Comparison of ENCODE assay signal across 23 cellular contexts in genomic region chr13:60788156-60788829, GRCh38.
DNase-seq lines count a peak whose midpoint lies in the region; ATAC-seq, FAIRE-seq and TF ChIP-seq lines count a peak whose summit lies in the region.
"Had no signal": no experiment of that assay in that cellular context is flagged by ENCODE, and none has a peak within 500 bp of the region (broad histone marks: within the 10 kb centered on the region; RNA-seq: fewer than 3 reads in every experiment).

No MANE protein-coding gene starts in this region.

- peaks cover 0 to 6% of the 10 kb centered on the region in 2 donors for H3K9me3 Mint-ChIP-seq in stimulated activated naive CD8-positive, alpha-beta T cell treated with anti-CD3 and anti-CD28 coated beads, Interleukin-15, amount 100 ng/mL, for 72 hours
- H3K9me3 Mint-ChIP-seq: activated naive CD4-positive, alpha-beta T cell treated with anti-CD3 and anti-CD28 coated beads, Interleukin-2, amount 50 U/mL, for 24 hours; activated T-cell treated with anti-CD3 and anti-CD28 coated beads, Interleukin-2, amount 50 U/mL, for 24 hours; brain; stimulated activated memory B cell treated with anti-CD40 and anti-IgM and Interleukin-4, amounts not matched to agents 10 μg/mL and 1 μg/mL and 100 μg/mL, for 72 hours had no signal

- H3K27ac Mint-ChIP-seq in stimulated activated naive CD8-positive, alpha-beta T cell treated with anti-CD3 and anti-CD28 coated beads, Interleukin-15, amount 100 ng/mL, for 72 hours, result no peak overlapping the region
- H3K27ac Mint-ChIP-seq: activated CD8-positive, alpha-beta T cell treated with anti-CD3 and anti-CD28 coated beads for 36 hours; activated naive CD4-positive, alpha-beta T cell treated with anti-CD3 and anti-CD28 coated beads, Interleukin-2, amount 50 U/mL, for 24 hours; activated T-cell treated with anti-CD3 and anti-CD28 coated beads, Interleukin-2, amount 50 U/mL, for 24 hours; brain; stimulated activated memory B cell treated with anti-CD40 and anti-IgM and Interleukin-4, amounts not matched to agents 10 μg/mL and 1 μg/mL and 100 μg/mL, for 72 hours; T-helper 2 cell treated with Interferon-gamma antibody and Interleukin-4, amounts not matched to agents 5 μg/mL and 100 μg/mL, for 36 hours had no signal

- no peaks in the 10 kb centered on the region for H4K20me1 ChIP-seq in PC-3 (ENCODE audit: low read length)

- DNase-seq in PC-3 (peak; percentile 65), epithelial cell of esophagus (ENCODE audit: low read depth) (peak; percentile 97), right atrium auricular region (ENCODE audit: low spot score) (peak; percentile 66), testis (peak; percentile 26), GM19239 (ENCODE audit: insufficient read length, low spot score) (no peak)
- no peak for DNase-seq in stimulated activated naive CD8-positive, alpha-beta T cell treated with anti-CD3 and anti-CD28 coated beads, Interleukin-15, amount 100 ng/mL, for 72 hours
- DNase-seq: activated CD8-positive, alpha-beta T cell treated with anti-CD3 and anti-CD28 coated beads for 36 hours; activated T-cell treated with anti-CD3 and anti-CD28 coated beads, Interleukin-2, amount 50 U/mL, for 24 hours; AML-193; cortex of kidney; DND-41; left lung; NCI-H1092; NCI-H526 treated with DMSO at 0.1 percent for 48 hours; right lobe of liver had no signal

- WGBS in testis, 2 donors, result 54 to 60% methylated on average over 3 of the region's 3 CpGs

- no peaks in the 10 kb centered on the region for H3K79me2 ChIP-seq in PC-3 (ENCODE audit: low read length)

- CTCF ChIA-PET in PC-3 (lab: Charles Lee), result no interaction called here

- no peak for FAIRE-seq in GM19239 (lab: Jason Lieb, UNC)

- H3K4me1 ChIP-seq in PC-3 (ENCODE audit: insufficient read depth, low read length) (peaks cover 9% of the 10 kb centered on the region; the same call in 1 of the 2 replicates), right atrium auricular region (peaks cover 0 to 6% of the 10 kb centered on the region in 2 donors), testis (no peaks in the 10 kb centered on the region)
- H3K4me1 ChIP-seq: left lung, right lobe of liver, SJSA1, tibial nerve had no signal

- BruUV-seq in PC-3 (replicated peaks; lab: Mats Ljungman, UMichigan), result no TSS peak

- no peak for TF ChIP-seq CTCF in PC-3 (conservative IDR thresholded peaks at IDR 0.05; ENCODE audit: low read depth, low read length)
- no peak for TF ChIP-seq CTCF in epithelial cell of esophagus (IDR thresholded peaks at IDR 0.05; ENCODE audit: insufficient read depth, low read depth, low read length, missing control alignments)
- TF ChIP-seq CTCF in right atrium auricular region (IDR thresholded peaks at IDR 0.05), result no peak
- TF ChIP-seq CTCF in testis (IDR thresholded peaks at IDR 0.05), result no peak

- H3K9me3 ChIP-seq in PC-3 (ENCODE audit: low read length) (no peaks in the 10 kb centered on the region), right atrium auricular region (no peaks in the 10 kb centered on the region), testis (no peaks in the 10 kb centered on the region)
- H3K9me3 ChIP-seq: left lung, right lobe of liver, SJSA1, tibial nerve had no signal

- H3K27me3 Mint-ChIP-seq in stimulated activated naive CD8-positive, alpha-beta T cell treated with anti-CD3 and anti-CD28 coated beads, Interleukin-15, amount 100 ng/mL, for 72 hours, result no peaks in the 10 kb centered on the region
- H3K27me3 Mint-ChIP-seq: activated CD8-positive, alpha-beta T cell treated with anti-CD3 and anti-CD28 coated beads for 36 hours; activated naive CD4-positive, alpha-beta T cell treated with anti-CD3 and anti-CD28 coated beads, Interleukin-2, amount 50 U/mL, for 24 hours; activated T-cell treated with anti-CD3 and anti-CD28 coated beads, Interleukin-2, amount 50 U/mL, for 24 hours; brain; stimulated activated memory B cell treated with anti-CD40 and anti-IgM and Interleukin-4, amounts not matched to agents 10 μg/mL and 1 μg/mL and 100 μg/mL, for 72 hours had no signal

- 0 out of 2 replicates have a peak overlapping the region, but pooled peaks have one; percentile 3 for H3K27ac ChIP-seq in PC-3 (ENCODE audit: low read length)
- no peak overlapping the region for H3K27ac ChIP-seq in right atrium auricular region
- no peak overlapping the region for H3K27ac ChIP-seq in testis
- H3K27ac ChIP-seq: KMS-11, left lung, right lobe of liver, SJSA1, tibial nerve had no signal

- H3K9me2 ChIP-seq in PC-3 (replicated peaks; ENCODE audit: low read length), result no peaks in the 10 kb centered on the region

- H3K27me3 ChIP-seq in PC-3 (ENCODE audit: low read length) (no peaks in the 10 kb centered on the region), right atrium auricular region (no peaks in the 10 kb centered on the region), testis (no peaks in the 10 kb centered on the region)
- H3K27me3 ChIP-seq: left lung, right lobe of liver, SJSA1, tibial nerve had no signal

- POLR2A ChIA-PET in PC-3 (lab: Charles Lee; ENCODE audit: unreplicated experiment), result no interaction called here

- no peak overlapping the region for H3K9ac ChIP-seq in PC-3 (ENCODE audit: low read length)
- H3K9ac ChIP-seq: KMS-11 had no signal

- H3K4me2 ChIP-seq in PC-3 (ENCODE audit: low read length), result no peak overlapping the region
- H3K4me2 ChIP-seq: KMS-11 had no signal

- intact Hi-C loops in PC-3 (cut with micrococcal nuclease) (loop anchor here (10.0 kb wide), 1 partner anchor 147 kb away; no protein-coding TSS in a partner anchor), testis (cut with DNase I; ENCODE audit: low total_unique reads) (no loop called here)

- ATAC-seq in PC-3, result peak; percentile 84
- no peak for ATAC-seq in stimulated activated naive CD8-positive, alpha-beta T cell treated with anti-CD3 and anti-CD28 coated beads, Interleukin-15, amount 100 ng/mL, for 72 hours
- no peak for ATAC-seq in GM18861 (IDR thresholded peaks at IDR 0.05; ENCODE audit: unreplicated experiment)
- ATAC-seq: activated CD8-positive, alpha-beta T cell treated with anti-CD3 and anti-CD28 coated beads for 36 hours; left lung; right lobe of liver; stimulated activated memory B cell treated with anti-CD40 and anti-IgM and Interleukin-4, amounts not matched to agents 10 μg/mL and 1 μg/mL and 100 μg/mL, for 72 hours had no signal

- H3F3A ChIP-seq in PC-3 (ENCODE audit: low read length, unreplicated experiment), result no peaks in the 10 kb centered on the region

- H3K4me3 ChIP-seq in PC-3 (ENCODE audit: low read length) (no peak overlapping the region), epithelial cell of esophagus (ENCODE audit: low read length) (no peak overlapping the region), right atrium auricular region (no peak overlapping the region), testis (no peak overlapping the region)
- H3K4me3 ChIP-seq: left lung, right lobe of liver, SJSA1, tibial nerve had no signal

- TF ChIP-seq POLR2A in testis (IDR thresholded peaks at IDR 0.05), result no peak

- no peak overlapping the region for H2AFZ ChIP-seq in PC-3 (ENCODE audit: low read length)

- H3K36me3 ChIP-seq in PC-3 (ENCODE audit: low read depth, low read length), result no peaks in the 10 kb centered on the region
- H3K36me3 ChIP-seq in right atrium auricular region, result no peaks in the 10 kb centered on the region
- H3K36me3 ChIP-seq in testis (ENCODE audit: low read depth, missing control alignments), result no peaks in the 10 kb centered on the region
- H3K36me3 ChIP-seq: left lung, right lobe of liver, SJSA1, tibial nerve had no signal

- no peak overlapping the region for H3K4me3 Mint-ChIP-seq in stimulated activated naive CD8-positive, alpha-beta T cell treated with anti-CD3 and anti-CD28 coated beads, Interleukin-15, amount 100 ng/mL, for 72 hours
- H3K4me3 Mint-ChIP-seq: activated CD8-positive, alpha-beta T cell treated with anti-CD3 and anti-CD28 coated beads for 36 hours; activated naive CD4-positive, alpha-beta T cell treated with anti-CD3 and anti-CD28 coated beads, Interleukin-2, amount 50 U/mL, for 24 hours; activated T-cell treated with anti-CD3 and anti-CD28 coated beads, Interleukin-2, amount 50 U/mL, for 24 hours; brain; stimulated activated memory B cell treated with anti-CD40 and anti-IgM and Interleukin-4, amounts not matched to agents 10 μg/mL and 1 μg/mL and 100 μg/mL, for 72 hours; T-helper 2 cell treated with Interferon-gamma antibody and Interleukin-4, amounts not matched to agents 5 μg/mL and 100 μg/mL, for 36 hours had no signal

- H3K4me1 Mint-ChIP-seq in stimulated activated naive CD8-positive, alpha-beta T cell treated with anti-CD3 and anti-CD28 coated beads, Interleukin-15, amount 100 ng/mL, for 72 hours, result no peaks in the 10 kb centered on the region
- H3K4me1 Mint-ChIP-seq: activated naive CD4-positive, alpha-beta T cell treated with anti-CD3 and anti-CD28 coated beads, Interleukin-2, amount 50 U/mL, for 24 hours; brain; stimulated activated memory B cell treated with anti-CD40 and anti-IgM and Interleukin-4, amounts not matched to agents 10 μg/mL and 1 μg/mL and 100 μg/mL, for 72 hours had no signal

Comparison
In these comparisons a context has a peak if more than half of its experiments do, and no peak if none do; other contexts are left out.
1. DNase-seq: peak in PC-3 (single experiment), epithelial cell of esophagus (single experiment), right atrium auricular region (single experiment) and testis (single experiment); none in stimulated activated naive CD8-positive, alpha-beta T cell treated with anti-CD3 and anti-CD28 coated beads, Interleukin-15, amount 100 ng/mL, for 72 hours (0 of 2) and GM19239 (single experiment).